ENCODE assay signal across 20 cellular contexts in the genomic region with DNA sequence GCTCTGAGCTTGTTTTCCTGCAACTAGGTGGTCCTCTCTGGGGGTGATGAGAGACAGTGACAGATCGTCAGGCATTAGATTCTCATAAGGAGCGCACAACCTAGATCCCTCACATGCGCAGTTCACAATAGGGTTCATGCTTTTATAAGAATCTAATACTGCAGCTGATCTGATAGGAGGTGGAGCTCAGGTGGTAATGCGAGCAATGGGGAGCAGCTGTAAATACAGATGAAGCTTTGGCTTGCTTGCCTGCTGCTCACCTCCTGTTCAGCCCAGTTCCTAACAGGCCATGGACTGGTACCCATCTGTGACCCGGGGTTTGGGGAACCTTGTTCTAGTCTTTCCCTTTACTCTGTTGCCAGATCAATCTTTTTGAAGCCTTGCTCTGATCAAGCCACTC.
DNase-seq lines count a peak whose midpoint lies in the region; ATAC-seq, FAIRE-seq and TF ChIP-seq lines count a peak whose summit lies in the region.
"Had no signal": no experiment of that assay in that cellular context is flagged by ENCODE, and none has a peak within 500 bp of the region (broad histone marks: within the 10 kb centered on the region; RNA-seq: fewer than 3 reads in every experiment).

No MANE protein-coding gene starts in this region.

- DNase-seq in A549 (ENCODE audit: low read depth in 1 of 2, low spot score in 1 of 2) (no peak), HFFc6 (no peak), mesenchymal stem cell (no peak), smooth muscle cell (lab: John Stamatoyannopoulos, UW; ENCODE audit: unreplicated experiment) (no peak), HEK293T (ENCODE audit: extremely low spot score) (no peak), EL (no peak)
- DNase-seq: 8988T; CD8-positive, alpha-beta memory T cell; COR-L47; DMS 273 treated with DMSO at 0.1 percent for 48 hours; DMS53; DND-41; H9 had no signal

- H2BK12ac ChIP-seq in mesenchymal stem cell (ENCODE audit: low read length in 2 of 2) = no peak overlapping the region

- POLR2A ChIA-PET in A549 (lab: Yijun Ruan, JAX) = no interaction called here
- POLR2A ChIA-PET in HEK293T (lab: Yijun Ruan, JAX) = no interaction called here

- H3K9me3 Mint-ChIP-seq in HFFc6 = no peaks in the 10 kb centered on the region

- H4K91ac ChIP-seq in mesenchymal stem cell (ENCODE audit: low read length) = no peak overlapping the region

- H2AK5ac ChIP-seq in mesenchymal stem cell (ENCODE audit: low read length, severe bottlenecking) = no peak overlapping the region

- H3K79me1 ChIP-seq in mesenchymal stem cell (replicated peaks; ENCODE audit: low read length, poor library complexity, severe bottlenecking) = peaks cover 2% of the 10 kb centered on the region

- no peak for TF ChIP-seq EP300 in A549 (IDR thresholded peaks at IDR 0.05)

- H3F3A ChIP-seq in smooth muscle cell (ENCODE audit: low read depth) = peaks cover 3% of the 10 kb centered on the region

- no peaks in the 10 kb centered on the region for H3K36me3 ChIP-seq in mesenchymal stem cell (ENCODE audit: control insufficient read depth in 1 of 2, insufficient read depth in 2 of 2, low read depth in 1 of 2, low read length in 2 of 2)
- no peaks in the 10 kb centered on the region for H3K36me3 ChIP-seq in smooth muscle cell (ENCODE audit: low read depth)

- no peak overlapping the region for H3K4ac ChIP-seq in mesenchymal stem cell (ENCODE audit: low read depth in 1 of 2, low read length in 2 of 2)

- H3K79me2 ChIP-seq in smooth muscle cell (ENCODE audit: low read depth) = no peaks in the 10 kb centered on the region

- no peak overlapping the region for H2BK15ac ChIP-seq in mesenchymal stem cell (ENCODE audit: low read depth, poor library complexity, severe bottlenecking)

- no peak overlapping the region for H3K18ac ChIP-seq in mesenchymal stem cell (ENCODE audit: low read depth in 1 of 2, low read length in 2 of 2)

- TF ChIP-seq POLR2A in A549 (IDR thresholded peaks at IDR 0.05; ENCODE audit: low read length) = no peak

- TF ChIP-seq RAD21 in A549 (conservative IDR thresholded peaks at IDR 0.05 in 1 of 2, IDR thresholded peaks at IDR 0.05 in 1 of 2) = no peak

- H3K27me3 ChIP-seq in mesenchymal stem cell (ENCODE audit: control insufficient read depth in 1 of 2, insufficient read depth in 1 of 2, low read length in 2 of 2) (no peaks in the 10 kb centered on the region), smooth muscle cell (ENCODE audit: low read depth) (no peaks in the 10 kb centered on the region)
- H3K27me3 ChIP-seq: BLaER1 treated with 17β-estradiol and CSF1 and Interleukin-3, amounts not matched to agents 10 nM and 100 nM had no signal

- H3K4me3 ChIP-seq in A549 (no peak overlapping the region), mesenchymal stem cell (ENCODE audit: insufficient read depth in 1 of 2, low read depth in 1 of 2, low read length in 2 of 2) (no peak overlapping the region), smooth muscle cell (no peak overlapping the region)
- H3K4me3 ChIP-seq: BLaER1 treated with 17β-estradiol and CSF1 and Interleukin-3, amounts not matched to agents 10 nM and 100 nM had no signal

- no peak overlapping the region for H3K23ac ChIP-seq in mesenchymal stem cell (ENCODE audit: low read length in 2 of 2)

- no peak overlapping the region for H3K14ac ChIP-seq in mesenchymal stem cell (ENCODE audit: low read length in 2 of 2)

- no peak overlapping the region for H2AFZ ChIP-seq in mesenchymal stem cell (ENCODE audit: low read depth, low read length)
- H2AFZ ChIP-seq in smooth muscle cell (ENCODE audit: low read depth) = no peak overlapping the region

- H3K4me3 Mint-ChIP-seq in HFFc6 = peak overlapping the region; percentile 28; the same call in 1 of the 2 replicates
- H3K4me3 Mint-ChIP-seq: B cell; CD8-positive, alpha-beta memory T cell; H9 had no signal

- H3K27ac ChIP-seq in A549 (0 out of 6 replicates have a peak overlapping the region, but pooled peaks of 1 of the 2 experiments have one; percentile 18), mesenchymal stem cell (ENCODE audit: low read length, poor library complexity, severe bottlenecking) (no peak overlapping the region), smooth muscle cell (ENCODE audit: low read depth) (peak overlapping the region; percentile 32)
- H3K27ac ChIP-seq: BLaER1 treated with 17β-estradiol and CSF1 and Interleukin-3, amounts not matched to agents 10 nM and 100 nM; HL-60 had no signal

- TF ChIP-seq CTCF in A549 (IDR thresholded peaks at IDR 0.05) (no peak), HFFc6 (IDR thresholded peaks at IDR 0.05) (no peak), smooth muscle cell (IDR thresholded peaks at IDR 0.05; ENCODE audit: borderline replicate concordance, insufficient read depth, poor library complexity, severe bottlenecking) (no peak)

- 93% methylated on average over 5 of the region's 5 CpGs for WGBS in A549 (ENCODE audit: missing lambda C conversion rate)
- WGBS in mesenchymal stem cell = 98% methylated on average over 5 of the region's 5 CpGs
- WGBS in smooth muscle cell (ENCODE audit: low lambda C conversion rate) = 97% methylated on average over 5 of the region's 5 CpGs

- CTCF ChIA-PET in A549 (lab: Yijun Ruan, JAX) = interaction anchor here (0.6 to 1.2 kb wide), 3 partner anchors 14 to 388 kb away, joined by 3 to 5 read pairs (median 5); no protein-coding TSS in a partner anchor
- CTCF ChIA-PET in HEK293T (lab: Yijun Ruan, JAX) = no interaction called here

- H3K9me3 ChIP-seq in A549 (no peaks in the 10 kb centered on the region), mesenchymal stem cell (ENCODE audit: control insufficient read depth, low read length) (no peaks in the 10 kb centered on the region), smooth muscle cell (replicated peaks; ENCODE audit: low read depth) (no peaks in the 10 kb centered on the region)

- no peak overlapping the region for H2BK5ac ChIP-seq in mesenchymal stem cell (ENCODE audit: low read depth, low read length, poor library complexity, severe bottlenecking)

- H3K4me2 ChIP-seq in A549 (peak overlapping the region; percentile 52; the same call in 1 of the 3 replicates), mesenchymal stem cell (ENCODE audit: low read length, poor library complexity, severe bottlenecking) (no peak overlapping the region), smooth muscle cell (no peak overlapping the region)
- H3K4me2 ChIP-seq: BLaER1 treated with 17β-estradiol and CSF1 and Interleukin-3, amounts not matched to agents 10 nM and 100 nM had no signal

- no peak overlapping the region for H2BK120ac ChIP-seq in mesenchymal stem cell (ENCODE audit: low read depth, low read length)

- H3K36me3 Mint-ChIP-seq in HFFc6 (ENCODE audit: low read depth) = peaks cover 5% of the 10 kb centered on the region

- peaks cover 46% of the 10 kb centered on the region for H3K4me1 Mint-ChIP-seq in HFFc6 (ENCODE audit: low read depth)
- H3K4me1 Mint-ChIP-seq: B cell; CD8-positive, alpha-beta memory T cell; H9 had no signal

- peak overlapping the region; percentile 41 for H3K9ac ChIP-seq in mesenchymal stem cell (ENCODE audit: low read length)
- H3K9ac ChIP-seq in smooth muscle cell (ENCODE audit: low read depth) = no peak overlapping the region
- H3K9ac ChIP-seq: BLaER1 treated with 17β-estradiol and CSF1 and Interleukin-3, amounts not matched to agents 10 nM and 100 nM had no signal

- H3K4me1 ChIP-seq in A549 (peaks cover 14% of the 10 kb centered on the region), mesenchymal stem cell (ENCODE audit: control insufficient read depth, insufficient read depth, low read depth, low read length) (peaks cover 5% of the 10 kb centered on the region), smooth muscle cell (ENCODE audit: low read depth) (no peaks in the 10 kb centered on the region)
- H3K4me1 ChIP-seq: BLaER1 treated with 17β-estradiol and CSF1 and Interleukin-3, amounts not matched to agents 10 nM and 100 nM had no signal

- ATAC-seq in A549 (no peak), GM19324 (IDR thresholded peaks at IDR 0.05; ENCODE audit: low FRiP score, unreplicated experiment) (no peak)

- H3K27me3 Mint-ChIP-seq in HFFc6 (ENCODE audit: insufficient read depth) = no peaks in the 10 kb centered on the region
- H3K27me3 Mint-ChIP-seq: B cell; CD8-positive, alpha-beta memory T cell had no signal

- no peak overlapping the region for H4K8ac ChIP-seq in mesenchymal stem cell (ENCODE audit: low read length)

- no peak for FAIRE-seq in A549 (lab: Jason Lieb, UNC)
- FAIRE-seq: G401.6, GM12891, H1 had no signal

- H3K27ac Mint-ChIP-seq in HFFc6 = peak overlapping the region; percentile 83
- H3K27ac Mint-ChIP-seq: B cell; CD8-positive, alpha-beta memory T cell; H9 had no signal

- H4K20me1 ChIP-seq in smooth muscle cell (ENCODE audit: low read depth) = no peaks in the 10 kb centered on the region
- H4K20me1 ChIP-seq: BLaER1 treated with 17β-estradiol and CSF1 and Interleukin-3, amounts not matched to agents 10 nM and 100 nM had no signal

TF ChIP-seq in A549, 52 proteins besides CTCF, POLR2A, EP300 and RAD21 (continues in another document):
- TF ChIP-seq, protein P1, sequence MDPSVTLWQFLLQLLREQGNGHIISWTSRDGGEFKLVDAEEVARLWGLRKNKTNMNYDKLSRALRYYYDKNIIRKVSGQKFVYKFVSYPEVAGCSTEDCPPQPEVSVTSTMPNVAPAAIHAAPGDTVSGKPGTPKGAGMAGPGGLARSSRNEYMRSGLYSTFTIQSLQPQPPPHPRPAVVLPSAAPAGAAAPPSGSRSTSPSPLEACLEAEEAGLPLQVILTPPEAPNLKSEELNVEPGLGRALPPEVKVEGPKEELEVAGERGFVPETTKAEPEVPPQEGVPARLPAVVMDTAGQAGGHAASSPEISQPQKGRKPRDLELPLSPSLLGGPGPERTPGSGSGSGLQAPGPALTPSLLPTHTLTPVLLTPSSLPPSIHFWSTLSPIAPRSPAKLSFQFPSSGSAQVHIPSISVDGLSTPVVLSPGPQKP (IDR thresholded peaks at IDR 0.05; ENCODE audit: low read depth, low read length) = no peak
- TF ChIP-seq ZNF302 (CRISPR knock-in tag; IDR thresholded peaks at IDR 0.05) (no peak), ZFP36 (IDR thresholded peaks at IDR 0.05; ENCODE audit: borderline replicate concordance, partially characterized antibody) (no peak)

TF ChIP-seq in HEK293T, 16 proteins besides CTCF, POLR2A, EP300 and RAD21:
- TF ChIP-seq ELF4 (IDR thresholded peaks at IDR 0.05) (no peak), L3MBTL2 (conservative IDR thresholded peaks at IDR 0.05) (no peak), FOXA1 (IDR thresholded peaks at IDR 0.05) (no peak), FOXM1 (IDR thresholded peaks at IDR 0.05; ENCODE audit: borderline replicate concordance) (no peak), TARDBP (IDR thresholded peaks at IDR 0.05) (no peak), FOXK2 (IDR thresholded peaks at IDR 0.05) (no peak), LEF1 (IDR thresholded peaks at IDR 0.05; ENCODE audit: borderline replicate concordance) (no peak), SP1 (IDR thresholded peaks at IDR 0.05) (no peak), SUZ12 (IDR thresholded peaks at IDR 0.05) (no peak), HDGF (IDR thresholded peaks at IDR 0.05; ENCODE audit: borderline replicate concordance) (no peak)
